Comparison of ENCODE assay signal across 1 cellular context in the genomic region with DNA sequence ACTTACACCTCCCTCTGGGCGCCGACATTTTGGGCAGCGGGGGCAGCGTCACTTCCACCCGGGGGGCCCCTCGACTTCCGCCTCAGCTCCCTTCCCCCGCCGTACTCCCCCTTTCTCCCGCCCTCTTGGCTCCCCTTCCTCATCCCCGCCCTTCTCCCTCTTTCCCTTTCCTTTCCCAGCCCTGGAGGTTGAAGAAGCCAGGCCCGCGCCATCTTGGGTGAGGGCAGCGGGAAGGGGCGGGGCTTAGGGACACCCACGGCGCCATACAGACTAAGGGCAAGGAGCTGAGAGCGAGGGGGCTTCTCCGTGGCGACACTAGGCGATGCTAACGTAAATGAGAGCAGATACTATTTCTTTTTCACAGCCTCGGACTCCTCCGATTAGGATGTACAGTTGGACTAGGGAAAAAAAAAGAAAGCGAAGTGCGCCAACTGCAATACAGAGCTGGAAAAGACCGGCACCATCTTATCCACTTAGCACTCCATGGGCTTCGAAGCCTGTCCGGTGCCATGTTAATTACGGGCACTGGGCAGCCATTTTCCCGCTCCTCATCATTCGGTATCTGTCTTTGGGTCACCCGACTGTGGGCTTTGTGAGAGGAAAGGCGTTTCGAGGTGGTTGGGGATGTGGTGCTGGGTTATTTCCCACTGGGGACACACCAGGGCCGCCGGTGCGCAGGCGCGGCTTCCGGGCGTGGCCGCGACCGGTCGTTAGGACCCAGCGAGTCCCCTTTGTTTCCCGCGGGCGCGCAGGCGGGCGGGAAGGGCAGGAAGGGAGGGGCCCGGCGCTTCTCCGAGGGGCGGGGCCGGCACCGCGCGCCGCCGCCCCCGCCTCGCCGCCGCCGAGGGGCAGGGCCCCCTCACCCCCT.
TF ChIP-seq lines count a peak whose summit lies in the region.

A gene with protein sequence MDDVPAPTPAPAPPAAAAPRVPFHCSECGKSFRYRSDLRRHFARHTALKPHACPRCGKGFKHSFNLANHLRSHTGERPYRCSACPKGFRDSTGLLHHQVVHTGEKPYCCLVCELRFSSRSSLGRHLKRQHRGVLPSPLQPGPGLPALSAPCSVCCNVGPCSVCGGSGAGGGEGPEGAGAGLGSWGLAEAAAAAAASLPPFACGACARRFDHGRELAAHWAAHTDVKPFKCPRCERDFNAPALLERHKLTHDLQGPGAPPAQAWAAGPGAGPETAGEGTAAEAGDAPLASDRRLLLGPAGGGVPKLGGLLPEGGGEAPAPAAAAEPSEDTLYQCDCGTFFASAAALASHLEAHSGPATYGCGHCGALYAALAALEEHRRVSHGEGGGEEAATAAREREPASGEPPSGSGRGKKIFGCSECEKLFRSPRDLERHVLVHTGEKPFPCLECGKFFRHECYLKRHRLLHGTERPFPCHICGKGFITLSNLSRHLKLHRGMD (minus strand): TSS at position 50 of the 868 bp plus-strand sequence. CDS start 1,652 bp downstream, outside the sequence.
Gene ZNF524, plus strand, starts transcription at position 821 of the 868 bp plus-strand sequence. CDS start 1,825 bp downstream, outside the sequence.

TF ChIP-seq in GM12878, 131 proteins besides CTCF, POLR2A, EP300 and RAD21 (continues in another document):
- TF ChIP-seq HDAC6 (IDR thresholded peaks at IDR 0.05; ENCODE audit: unreplicated experiment) (no peak), DPF2 (IDR thresholded peaks at IDR 0.05) (peak; percentile 50), RBBP5 (conservative IDR thresholded peaks at IDR 0.05) (0 out of 2 replicates have a peak, but pooled peaks have one; percentile 34), ZNF217 (IDR thresholded peaks at IDR 0.05) (no peak), CREB1 (IDR thresholded peaks at IDR 0.05; ENCODE audit: low read depth) (peak; percentile 92), E4F1 (IDR thresholded peaks at IDR 0.05; ENCODE audit: borderline replicate concordance, partially characterized antibody) (peak; percentile 91), RB1 (IDR thresholded peaks at IDR 0.05; ENCODE audit: borderline replicate concordance) (peak; percentile 99), RUNX3 (IDR thresholded peaks at IDR 0.05; ENCODE audit: low read length) (peak; percentile 66; the same call in 1 of the 2 replicates), GABPA (IDR thresholded peaks at IDR 0.05; ENCODE audit: low read depth) (peak; percentile 94), NR2F1 (conservative IDR thresholded peaks at IDR 0.05) (0 out of 2 replicates have a peak, but pooled peaks have one; percentile 42), CBFB (IDR thresholded peaks at IDR 0.05; ENCODE audit: low read depth) (0 out of 2 replicates have a peak, but pooled peaks have one; percentile 33), SIN3A (IDR thresholded peaks at IDR 0.05; ENCODE audit: low read depth, low read length) (peak; percentile 37; the same call in 1 of the 2 replicates), POLR2AphosphoS5 (IDR thresholded peaks at IDR 0.05; ENCODE audit: low read length) (peak; percentile 25; the same call in 1 of the 2 replicates), TARDBP (IDR thresholded peaks at IDR 0.05; ENCODE audit: borderline replicate concordance) (peak; percentile 82; the same call in 1 of the 2 replicates), HCFC1 (IDR thresholded peaks at IDR 0.05; ENCODE audit: low read length) (peak; percentile 72), IKZF1 (conservative IDR thresholded peaks at IDR 0.05) (peak; percentile 98), STAT1 (conservative IDR thresholded peaks at IDR 0.05) (peak; percentile 93; the same call in 1 of the 2 replicates), MYC (IDR thresholded peaks at IDR 0.05; ENCODE audit: insufficient read depth, insufficient read length, insufficient replicate concordance, low read length, severe bottlenecking) (peak; percentile 49), RCOR1 (conservative IDR thresholded peaks at IDR 0.05; ENCODE audit: low read depth, low read length) (peak; percentile 81), CHD2 (IDR thresholded peaks at IDR 0.05; ENCODE audit: borderline replicate concordance, low read depth, low read length) (peak; percentile 76; the same call in 1 of the 2 replicates), ZNF207 (IDR thresholded peaks at IDR 0.05; ENCODE audit: borderline replicate concordance) (peak; percentile 90), RAD51 (IDR thresholded peaks at IDR 0.05) (0 out of 2 replicates have a peak, but pooled peaks have one; percentile 36), GATAD2B (conservative IDR thresholded peaks at IDR 0.05; ENCODE audit: low read depth) (peak; percentile 63; the same call in 1 of the 2 replicates), BACH1 (IDR thresholded peaks at IDR 0.05; ENCODE audit: borderline replicate concordance) (0 out of 2 replicates have a peak, but pooled peaks have one; percentile 38), KLF5 (IDR thresholded peaks at IDR 0.05; ENCODE audit: partially characterized antibody) (peak; percentile 57), IKZF2 (IDR thresholded peaks at IDR 0.05) (peak; percentile 99), IRF4 (IDR thresholded peaks at IDR 0.05; ENCODE audit: low read depth, low read length) (0 out of 2 replicates have a peak, but pooled peaks have one; percentile 43), ZZZ3 (IDR thresholded peaks at IDR 0.05; ENCODE audit: control insufficient read depth, insufficient read length, low read depth) (no peak), RELA (IDR thresholded peaks at IDR 0.05; ENCODE audit: borderline replicate concordance, partially characterized antibody) (peak; percentile 40), SPI1 (IDR thresholded peaks at IDR 0.05; ENCODE audit: borderline replicate concordance, insufficient read depth, low read depth, low read length) (peak; percentile 36; the same call in 1 of the 2 replicates), NR2C1 (IDR thresholded peaks at IDR 0.05) (peak; percentile 92), SMAD1 (IDR thresholded peaks at IDR 0.05; ENCODE audit: low read depth, partially characterized antibody) (no peak), RFX5 (IDR thresholded peaks at IDR 0.05; ENCODE audit: low read depth, low read length) (no peak), SMC3 (IDR thresholded peaks at IDR 0.05; ENCODE audit: borderline replicate concordance, low read length) (no peak), TCF3 (IDR thresholded peaks at IDR 0.05; ENCODE audit: borderline replicate concordance, insufficient read depth, low read depth, low read length) (0 out of 2 replicates have a peak, but pooled peaks have one; percentile 24)
- TF ChIP-seq, protein P1, sequence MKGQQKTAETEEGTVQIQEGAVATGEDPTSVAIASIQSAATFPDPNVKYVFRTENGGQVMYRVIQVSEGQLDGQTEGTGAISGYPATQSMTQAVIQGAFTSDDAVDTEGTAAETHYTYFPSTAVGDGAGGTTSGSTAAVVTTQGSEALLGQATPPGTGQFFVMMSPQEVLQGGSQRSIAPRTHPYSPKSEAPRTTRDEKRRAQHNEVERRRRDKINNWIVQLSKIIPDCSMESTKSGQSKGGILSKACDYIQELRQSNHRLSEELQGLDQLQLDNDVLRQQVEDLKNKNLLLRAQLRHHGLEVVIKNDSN (IDR thresholded peaks at IDR 0.05; ENCODE audit: borderline replicate concordance, extremely low read length, insufficient read depth, low read depth, low read length), result no peak
- TF ChIP-seq, protein P2, sequence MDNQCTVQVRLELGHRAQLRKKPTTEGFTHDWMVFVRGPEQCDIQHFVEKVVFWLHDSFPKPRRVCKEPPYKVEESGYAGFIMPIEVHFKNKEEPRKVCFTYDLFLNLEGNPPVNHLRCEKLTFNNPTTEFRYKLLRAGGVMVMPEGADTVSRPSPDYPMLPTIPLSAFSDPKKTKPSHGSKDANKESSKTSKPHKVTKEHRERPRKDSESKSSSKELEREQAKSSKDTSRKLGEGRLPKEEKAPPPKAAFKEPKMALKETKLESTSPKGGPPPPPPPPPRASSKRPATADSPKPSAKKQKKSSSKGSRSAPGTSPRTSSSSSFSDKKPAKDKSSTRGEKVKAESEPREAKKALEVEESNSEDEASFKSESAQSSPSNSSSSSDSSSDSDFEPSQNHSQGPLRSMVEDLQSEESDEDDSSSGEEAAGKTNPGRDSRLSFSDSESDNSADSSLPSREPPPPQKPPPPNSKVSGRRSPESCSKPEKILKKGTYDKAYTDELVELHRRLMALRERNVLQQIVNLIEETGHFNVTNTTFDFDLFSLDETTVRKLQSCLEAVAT (IDR thresholded peaks at IDR 0.05), result peak; percentile 77; the same call in 1 of the 2 replicates
- TF ChIP-seq, protein P3, sequence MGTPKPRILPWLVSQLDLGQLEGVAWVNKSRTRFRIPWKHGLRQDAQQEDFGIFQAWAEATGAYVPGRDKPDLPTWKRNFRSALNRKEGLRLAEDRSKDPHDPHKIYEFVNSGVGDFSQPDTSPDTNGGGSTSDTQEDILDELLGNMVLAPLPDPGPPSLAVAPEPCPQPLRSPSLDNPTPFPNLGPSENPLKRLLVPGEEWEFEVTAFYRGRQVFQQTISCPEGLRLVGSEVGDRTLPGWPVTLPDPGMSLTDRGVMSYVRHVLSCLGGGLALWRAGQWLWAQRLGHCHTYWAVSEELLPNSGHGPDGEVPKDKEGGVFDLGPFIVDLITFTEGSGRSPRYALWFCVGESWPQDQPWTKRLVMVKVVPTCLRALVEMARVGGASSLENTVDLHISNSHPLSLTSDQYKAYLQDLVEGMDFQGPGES (IDR thresholded peaks at IDR 0.05), result no peak
- TF ChIP-seq, protein P4, sequence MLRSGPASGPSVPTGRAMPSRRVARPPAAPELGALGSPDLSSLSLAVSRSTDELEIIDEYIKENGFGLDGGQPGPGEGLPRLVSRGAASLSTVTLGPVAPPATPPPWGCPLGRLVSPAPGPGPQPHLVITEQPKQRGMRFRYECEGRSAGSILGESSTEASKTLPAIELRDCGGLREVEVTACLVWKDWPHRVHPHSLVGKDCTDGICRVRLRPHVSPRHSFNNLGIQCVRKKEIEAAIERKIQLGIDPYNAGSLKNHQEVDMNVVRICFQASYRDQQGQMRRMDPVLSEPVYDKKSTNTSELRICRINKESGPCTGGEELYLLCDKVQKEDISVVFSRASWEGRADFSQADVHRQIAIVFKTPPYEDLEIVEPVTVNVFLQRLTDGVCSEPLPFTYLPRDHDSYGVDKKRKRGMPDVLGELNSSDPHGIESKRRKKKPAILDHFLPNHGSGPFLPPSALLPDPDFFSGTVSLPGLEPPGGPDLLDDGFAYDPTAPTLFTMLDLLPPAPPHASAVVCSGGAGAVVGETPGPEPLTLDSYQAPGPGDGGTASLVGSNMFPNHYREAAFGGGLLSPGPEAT (IDR thresholded peaks at IDR 0.05; ENCODE audit: low read depth), result peak; percentile 97
- TF ChIP-seq, protein P5, sequence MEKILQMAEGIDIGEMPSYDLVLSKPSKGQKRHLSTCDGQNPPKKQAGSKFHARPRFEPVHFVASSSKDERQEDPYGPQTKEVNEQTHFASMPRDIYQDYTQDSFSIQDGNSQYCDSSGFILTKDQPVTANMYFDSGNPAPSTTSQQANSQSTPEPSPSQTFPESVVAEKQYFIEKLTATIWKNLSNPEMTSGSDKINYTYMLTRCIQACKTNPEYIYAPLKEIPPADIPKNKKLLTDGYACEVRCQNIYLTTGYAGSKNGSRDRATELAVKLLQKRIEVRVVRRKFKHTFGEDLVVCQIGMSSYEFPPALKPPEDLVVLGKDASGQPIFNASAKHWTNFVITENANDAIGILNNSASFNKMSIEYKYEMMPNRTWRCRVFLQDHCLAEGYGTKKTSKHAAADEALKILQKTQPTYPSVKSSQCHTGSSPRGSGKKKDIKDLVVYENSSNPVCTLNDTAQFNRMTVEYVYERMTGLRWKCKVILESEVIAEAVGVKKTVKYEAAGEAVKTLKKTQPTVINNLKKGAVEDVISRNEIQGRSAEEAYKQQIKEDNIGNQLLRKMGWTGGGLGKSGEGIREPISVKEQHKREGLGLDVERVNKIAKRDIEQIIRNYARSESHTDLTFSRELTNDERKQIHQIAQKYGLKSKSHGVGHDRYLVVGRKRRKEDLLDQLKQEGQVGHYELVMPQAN (conservative IDR thresholded peaks at IDR 0.05), result peak; percentile 65; the same call in 1 of the 2 replicates
- TF ChIP-seq, protein P6, sequence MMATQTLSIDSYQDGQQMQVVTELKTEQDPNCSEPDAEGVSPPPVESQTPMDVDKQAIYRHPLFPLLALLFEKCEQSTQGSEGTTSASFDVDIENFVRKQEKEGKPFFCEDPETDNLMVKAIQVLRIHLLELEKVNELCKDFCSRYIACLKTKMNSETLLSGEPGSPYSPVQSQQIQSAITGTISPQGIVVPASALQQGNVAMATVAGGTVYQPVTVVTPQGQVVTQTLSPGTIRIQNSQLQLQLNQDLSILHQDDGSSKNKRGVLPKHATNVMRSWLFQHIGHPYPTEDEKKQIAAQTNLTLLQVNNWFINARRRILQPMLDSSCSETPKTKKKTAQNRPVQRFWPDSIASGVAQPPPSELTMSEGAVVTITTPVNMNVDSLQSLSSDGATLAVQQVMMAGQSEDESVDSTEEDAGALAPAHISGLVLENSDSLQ (IDR thresholded peaks at IDR 0.05), result no peak; the same call in 1 of the 2 replicates
- TF ChIP-seq, protein P7, sequence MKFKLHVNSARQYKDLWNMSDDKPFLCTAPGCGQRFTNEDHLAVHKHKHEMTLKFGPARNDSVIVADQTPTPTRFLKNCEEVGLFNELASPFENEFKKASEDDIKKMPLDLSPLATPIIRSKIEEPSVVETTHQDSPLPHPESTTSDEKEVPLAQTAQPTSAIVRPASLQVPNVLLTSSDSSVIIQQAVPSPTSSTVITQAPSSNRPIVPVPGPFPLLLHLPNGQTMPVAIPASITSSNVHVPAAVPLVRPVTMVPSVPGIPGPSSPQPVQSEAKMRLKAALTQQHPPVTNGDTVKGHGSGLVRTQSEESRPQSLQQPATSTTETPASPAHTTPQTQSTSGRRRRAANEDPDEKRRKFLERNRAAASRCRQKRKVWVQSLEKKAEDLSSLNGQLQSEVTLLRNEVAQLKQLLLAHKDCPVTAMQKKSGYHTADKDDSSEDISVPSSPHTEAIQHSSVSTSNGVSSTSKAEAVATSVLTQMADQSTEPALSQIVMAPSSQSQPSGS (IDR thresholded peaks at IDR 0.05; ENCODE audit: low read length), result no peak
